Comparison of ENCODE assay signal across 8 cellular contexts in genomic region chr5:92909545-92909962, GRCh38.
DNase-seq lines count a peak whose midpoint lies in the region; ATAC-seq and TF ChIP-seq lines count a peak whose summit lies in the region.

No MANE protein-coding gene starts in this region.

- H3K36me3 Mint-ChIP-seq in brain (no peaks in the 10 kb centered on the region), nephron progenitor cell (ENCODE audit: low read depth) (peaks cover 10% of the 10 kb centered on the region)

- 0 out of 2 replicates have a peak, but pooled peaks cover 3% of the 10 kb centered on the region for H3K9me1 ChIP-seq in IMR-90 (ENCODE audit: insufficient read depth, low read length)

- intact Hi-C loops in IMR-90 (cut with micrococcal nuclease): loop anchor here (2.0 to 10.0 kb wide), 3 partner anchors 345 to 673 kb away; partner anchors contain the start of gene NR2F1

- no peak overlapping the region for H2BK5ac ChIP-seq in IMR-90 (ENCODE audit: low read depth, low read length, poor library complexity, severe bottlenecking)

- no peaks in the 10 kb centered on the region for H3K9me3 ChIP-seq in IMR-90 (ENCODE audit: control insufficient read depth, insufficient read depth, low read length)

- H4K5ac ChIP-seq in IMR-90 (ENCODE audit: low read depth, low read length): 0 out of 2 replicates have a peak overlapping the region, but pooled peaks have one; percentile 39

- no peak overlapping the region for H2AK9ac ChIP-seq in IMR-90 (replicated peaks; ENCODE audit: low read depth, low read length, poor library complexity)

- peak overlapping the region; percentile 38 for H3K4ac ChIP-seq in IMR-90 (ENCODE audit: low read depth, low read length)

- dilution Hi-C loops in IMR-90 (cut with HindIII; ENCODE audit: low sequenced_read_pairs, unreplicated experiment): no loop called here

- H3K56ac ChIP-seq in IMR-90 (ENCODE audit: extremely low read depth, insufficient read depth, low read length): no peak overlapping the region

- H3K27ac Mint-ChIP-seq in brain (peak overlapping the region; percentile 24 to 94 (median 69)), nephron progenitor cell (peak overlapping the region; percentile 97)

- ATAC-seq in IMR-90 (ENCODE audit: low read depth): no peak
- ATAC-seq in GM21619 (IDR thresholded peaks at IDR 0.05; ENCODE audit: unreplicated experiment): no peak
- ATAC-seq in GM18858 (IDR thresholded peaks at IDR 0.05; ENCODE audit: unreplicated experiment): no peak

- H4K91ac ChIP-seq in IMR-90 (ENCODE audit: insufficient read depth, low read depth, low read length): peak overlapping the region; percentile 45; the same call in 1 of the 2 replicates

- peak overlapping the region in 3 of 5 experiments; percentile 10 to 51 (median 31) for H3K4me3 Mint-ChIP-seq in brain
- H3K4me3 Mint-ChIP-seq in nephron progenitor cell: no peak overlapping the region

- H2BK20ac ChIP-seq in IMR-90 (ENCODE audit: low read depth, low read length): no peak overlapping the region

- no peaks in the 10 kb centered on the region for H3K36me3 ChIP-seq in IMR-90 (ENCODE audit: control insufficient read depth, insufficient read depth, low read length)

- no CpG with 5 or more reads among the region's 6 CpGs for WGBS in IMR-90 (ENCODE audit: extremely low coverage in 2 of 2, insufficient read length in 1 of 2), 2 experiments

- no peak overlapping the region for H3K18ac ChIP-seq in IMR-90 (ENCODE audit: low read depth, low read length)

- no peak overlapping the region for H3K23ac ChIP-seq in IMR-90 (ENCODE audit: low read depth, low read length)

- peaks cover 3% of the 10 kb centered on the region for H3K27me3 Mint-ChIP-seq in brain
- H3K27me3 Mint-ChIP-seq in nephron progenitor cell (ENCODE audit: low read depth, poor library complexity): no peaks in the 10 kb centered on the region

- in situ Hi-C loops in IMR-90 (cut with MboI; ENCODE audit: low sequenced_read_pairs): loop anchor here (25.0 kb wide), 1 partner anchor 678 kb away; the partner anchor contains the start of genes NR2F1 and NR2F1-AS1

- H2AFZ ChIP-seq in IMR-90 (replicated peaks; ENCODE audit: low read length, poor library complexity): peak overlapping the region; percentile 11

- BruUV-seq in IMR-90 (replicated peaks; lab: Mats Ljungman, UMichigan): no TSS peak

- H4K8ac ChIP-seq in IMR-90 (ENCODE audit: low read depth in 2 of 2, low read length in 2 of 2): no peak overlapping the region

- TF ChIP-seq RAD21 in IMR-90 (IDR thresholded peaks at IDR 0.05; ENCODE audit: low read length): peak; percentile 49

- H2BK120ac ChIP-seq in IMR-90 (ENCODE audit: low read depth, low read length): peak overlapping the region; percentile 47; the same call in 1 of the 2 replicates

- no peak overlapping the region for H3K27ac ChIP-seq in IMR-90 (ENCODE audit: insufficient read depth, low read length)

- H2AK5ac ChIP-seq in IMR-90 (ENCODE audit: low read depth, low read length): peak overlapping the region; percentile 33; the same call in 1 of the 2 replicates

- TF ChIP-seq CTCF in GM10266 (IDR thresholded peaks at IDR 0.05; ENCODE audit: control insufficient read depth, insufficient read depth, low read depth, missing control alignments): peak; percentile 41
- peak; percentile 43 for TF ChIP-seq CTCF in IMR-90 (conservative IDR thresholded peaks at IDR 0.05; ENCODE audit: low read depth, low read length)
- TF ChIP-seq CTCF in brain (conservative IDR thresholded peaks at IDR 0.05): peak; percentile 59 to 83
- peak; percentile 77 for TF ChIP-seq CTCF in nephron progenitor cell (IDR thresholded peaks at IDR 0.05)

- H3K4me1 Mint-ChIP-seq in brain (peaks cover 52% of the 10 kb centered on the region), nephron progenitor cell (peaks cover 82% of the 10 kb centered on the region)

- no peaks in the 10 kb centered on the region for H4K20me1 ChIP-seq in IMR-90 (ENCODE audit: insufficient read depth, low read length)

- no peaks in the 10 kb centered on the region for H3K79me1 ChIP-seq in IMR-90 (ENCODE audit: low read depth in 1 of 2, low read length in 2 of 2)

- H3K14ac ChIP-seq in IMR-90 (replicated peaks; ENCODE audit: low read depth, low read length): no peak overlapping the region

- TF ChIP-seq POLR2A in IMR-90 (IDR thresholded peaks at IDR 0.05; ENCODE audit: low read depth, low read length): no peak

- no peak overlapping the region for H3K9ac ChIP-seq in IMR-90 (ENCODE audit: low read depth, low read length)

- no peak overlapping the region for H3K4me2 ChIP-seq in IMR-90 (ENCODE audit: low read depth, low read length)

- H3K9me3 Mint-ChIP-seq in brain (no peaks in the 10 kb centered on the region), nephron progenitor cell (peaks cover 9% of the 10 kb centered on the region)

- H3K4me3 ChIP-seq in IMR-90 (ENCODE audit: insufficient read depth, low read depth, low read length): no peak overlapping the region

- no peak for DNase-seq in GM10266 (ENCODE audit: extremely low spot score)
- peak; percentile 11 for DNase-seq in IMR-90
- DNase-seq in nephron progenitor cell: peak; percentile 70
- DNase-seq in NCI-H2107 (lab: John Stamatoyannopoulos, UW): no peak
- DNase-seq in NOMO-1 treated with DMSO at 0.1 percent for 48 hours (lab: John Stamatoyannopoulos, UW; ENCODE audit: unreplicated experiment): no peak

- no peak overlapping the region for H2BK15ac ChIP-seq in IMR-90 (ENCODE audit: low read depth, low read length)

- H3K27me3 ChIP-seq in IMR-90 (ENCODE audit: control insufficient read depth, insufficient read depth, low read length): no peaks in the 10 kb centered on the region

- peaks cover 3% of the 10 kb centered on the region for H3K4me1 ChIP-seq in IMR-90 (ENCODE audit: control insufficient read depth, insufficient read depth, low read length)

- POLR2A ChIA-PET in IMR-90 (lab: Charles Lee; ENCODE audit: unreplicated experiment): no interaction called here

- CTCF ChIA-PET in IMR-90 (lab: Yijun Ruan, JAX): interaction anchor here (0.9 to 1.1 kb wide), 6 partner anchors 12 to 218 kb away, joined by 3 to 5 read pairs (median 4); no protein-coding TSS in a partner anchor

TF ChIP-seq in IMR-90, 13 proteins besides CTCF, POLR2A, EP300 and RAD21:
- no peak for TF ChIP-seq NFE2L2 (IDR thresholded peaks at IDR 0.05; ENCODE audit: low read depth, low read length)
- no peak for TF ChIP-seq MXI1 (IDR thresholded peaks at IDR 0.05; ENCODE audit: borderline replicate concordance, low read depth, low read length)
- no peak for TF ChIP-seq FOS (IDR thresholded peaks at IDR 0.05; ENCODE audit: low read depth, low read length)
- TF ChIP-seq SMC3 (IDR thresholded peaks at IDR 0.05; ENCODE audit: low read depth, low read length): peak; percentile 46
- TF ChIP-seq MAZ (IDR thresholded peaks at IDR 0.05; ENCODE audit: borderline replicate concordance, low read depth, low read length): no peak
- no peak for TF ChIP-seq RFX5 (IDR thresholded peaks at IDR 0.05; ENCODE audit: low read depth, low read length)
- no peak for TF ChIP-seq CEBPB (IDR thresholded peaks at IDR 0.05; ENCODE audit: low read depth, low read length)
- TF ChIP-seq CHD1 (IDR thresholded peaks at IDR 0.05; ENCODE audit: low read depth, low read length): no peak
- TF ChIP-seq RCOR1 (IDR thresholded peaks at IDR 0.05; ENCODE audit: insufficient replicate concordance, low read length): no peak
- TF ChIP-seq MAFK (IDR thresholded peaks at IDR 0.05; ENCODE audit: low read depth, low read length): peak; percentile 55
- TF ChIP-seq, protein P1, sequence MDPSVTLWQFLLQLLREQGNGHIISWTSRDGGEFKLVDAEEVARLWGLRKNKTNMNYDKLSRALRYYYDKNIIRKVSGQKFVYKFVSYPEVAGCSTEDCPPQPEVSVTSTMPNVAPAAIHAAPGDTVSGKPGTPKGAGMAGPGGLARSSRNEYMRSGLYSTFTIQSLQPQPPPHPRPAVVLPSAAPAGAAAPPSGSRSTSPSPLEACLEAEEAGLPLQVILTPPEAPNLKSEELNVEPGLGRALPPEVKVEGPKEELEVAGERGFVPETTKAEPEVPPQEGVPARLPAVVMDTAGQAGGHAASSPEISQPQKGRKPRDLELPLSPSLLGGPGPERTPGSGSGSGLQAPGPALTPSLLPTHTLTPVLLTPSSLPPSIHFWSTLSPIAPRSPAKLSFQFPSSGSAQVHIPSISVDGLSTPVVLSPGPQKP (IDR thresholded peaks at IDR 0.05; ENCODE audit: borderline replicate concordance, low read depth, low read length): no peak
- TF ChIP-seq BHLHE40 (IDR thresholded peaks at IDR 0.05; ENCODE audit: low read depth, low read length): no peak
- TF ChIP-seq USF2 (IDR thresholded peaks at IDR 0.05; ENCODE audit: low read depth, low read length): no peak

Comparison
In these comparisons a context has a peak if more than half of its experiments do, and no peak if none do; other contexts are left out.
1. DNase-seq: peak in IMR-90 (single experiment) and nephron progenitor cell (single experiment); none in GM10266 (single experiment), NCI-H2107 (single experiment) and NOMO-1 treated with DMSO at 0.1 percent for 48 hours (single experiment).
2. Peak in every context shown above with its lines, with median percentiles within 50 percentile points of each other: CTCF ChIP-seq.